Comparison of ENCODE assay signal across 12 cellular contexts in the genomic region with DNA sequence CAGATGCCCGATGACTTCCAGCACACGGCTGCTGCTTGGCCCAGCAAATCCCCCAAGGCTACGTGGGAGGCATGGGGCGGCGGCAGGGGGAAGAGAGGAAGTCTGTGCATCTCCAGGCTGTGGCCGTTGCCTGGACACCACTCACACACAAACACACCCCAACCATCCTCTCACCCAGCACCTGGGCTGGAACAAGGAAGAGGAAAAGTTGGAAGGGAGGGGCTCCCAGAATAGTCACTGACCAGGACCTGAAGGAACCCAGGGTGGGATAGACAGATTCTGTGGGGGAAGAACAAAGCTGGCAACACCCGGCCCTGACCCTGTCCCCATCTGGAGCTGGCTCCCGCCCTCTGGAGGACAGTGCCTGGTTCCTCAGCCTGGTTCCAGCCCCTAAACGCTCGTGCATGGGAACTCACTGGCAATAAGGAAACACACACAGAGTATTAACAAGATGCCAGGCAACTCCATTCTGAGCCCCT. TPM values are rescaled to one million over a fixed set of nuclear protein-coding genes. Genes with fewer than 3 reads are reported as not detected.
DNase-seq lines count a peak whose midpoint lies in the region; ATAC-seq and TF ChIP-seq lines count a peak whose summit lies in the region.
"Had no signal": no experiment of that assay in that cellular context is flagged by ENCODE, and none has a peak within 500 bp of the region (broad histone marks: within the 10 kb centered on the region; RNA-seq: fewer than 3 reads in every experiment).

No MANE protein-coding gene starts in this region.

- intact Hi-C loops in Panc1 (cut with micrococcal nuclease; ENCODE audit: unreplicated experiment): no loop called here

- POLR2A ChIA-PET in Panc1 (lab: Charles Lee): interaction anchor here (0.5 kb wide), 1 partner anchor 166 kb away, joined by 3 read pairs; no protein-coding TSS in a partner anchor

- peaks cover 3% of the 10 kb centered on the region; the same call in 1 of the 2 replicates for H3K36me3 ChIP-seq in Panc1 (ENCODE audit: control insufficient read depth, insufficient read depth, low read length)

- no TSS peak for BruUV-seq in Panc1 (replicated peaks; lab: Mats Ljungman, UMichigan)

- TF ChIP-seq CTCF in Panc1 (IDR thresholded peaks at IDR 0.05): no peak

- in situ Hi-C loops in Panc1 (cut with HindIII; ENCODE audit: low pct_unique_long_range_greater_than_20kb, low sequenced_read_pairs): no loop called here

- no peaks in the 10 kb centered on the region for H3K9me3 Mint-ChIP-seq in effector memory CD8-positive, alpha-beta T cell
- H3K9me3 Mint-ChIP-seq: activated CD4-positive, alpha-beta memory T cell treated with anti-CD3 and anti-CD28 coated beads for 36 hours; stimulated activated naive CD8-positive, alpha-beta T cell treated with anti-CD3 and anti-CD28 coated beads, Interleukin-15, Interleukin-2, amounts not matched to agents 100 ng/mL and 50 ng/mL, for 24 hours had no signal

- H3K9me3 ChIP-seq in Panc1 (ENCODE audit: control insufficient read depth, insufficient read depth, low read depth, low read length): no peaks in the 10 kb centered on the region

- H3K4me3 ChIP-seq in Panc1 (ENCODE audit: low read depth in 2 of 2, low read length in 2 of 2): no peak overlapping the region

- no peak overlapping the region for H3K27ac ChIP-seq in Panc1 (ENCODE audit: low read length)
- H3K27ac ChIP-seq: 22Rv1 had no signal

- peaks cover 11% of the 10 kb centered on the region; the same call in 1 of the 2 replicates for H3K4me1 ChIP-seq in Panc1 (ENCODE audit: control insufficient read depth, insufficient read depth, low read length)

- no peaks in the 10 kb centered on the region for H3K27me3 ChIP-seq in Panc1 (ENCODE audit: control insufficient read depth, insufficient read depth, low read length)

- peak overlapping the region in 1 of 2 donors; percentile 84 for H3K27ac Mint-ChIP-seq in effector memory CD8-positive, alpha-beta T cell
- H3K27ac Mint-ChIP-seq: activated CD4-positive, alpha-beta memory T cell treated with anti-CD3 and anti-CD28 coated beads for 36 hours had no signal

- no peak overlapping the region for H3K4me3 Mint-ChIP-seq in effector memory CD8-positive, alpha-beta T cell
- H3K4me3 Mint-ChIP-seq: activated CD4-positive, alpha-beta memory T cell treated with anti-CD3 and anti-CD28 coated beads for 36 hours; stimulated activated naive CD8-positive, alpha-beta T cell treated with anti-CD3 and anti-CD28 coated beads, Interleukin-15, Interleukin-2, amounts not matched to agents 100 ng/mL and 50 ng/mL, for 24 hours had no signal

- no peaks in the 10 kb centered on the region for H3K27me3 Mint-ChIP-seq in effector memory CD8-positive, alpha-beta T cell
- H3K27me3 Mint-ChIP-seq: activated CD4-positive, alpha-beta memory T cell treated with anti-CD3 and anti-CD28 coated beads for 36 hours; stimulated activated naive CD8-positive, alpha-beta T cell treated with anti-CD3 and anti-CD28 coated beads, Interleukin-15, Interleukin-2, amounts not matched to agents 100 ng/mL and 50 ng/mL, for 24 hours had no signal

- H3K4me1 Mint-ChIP-seq in effector memory CD8-positive, alpha-beta T cell (ENCODE audit: low read depth in 2 of 2): peaks cover 31 to 40% of the 10 kb centered on the region in 2 donors

- CTCF ChIA-PET in Panc1 (lab: Charles Lee): no interaction called here

- ATAC-seq in Panc1: peak; percentile 36
- ATAC-seq in effector memory CD8-positive, alpha-beta T cell (replicated peaks): no peak

- H3K36me3 Mint-ChIP-seq in effector memory CD8-positive, alpha-beta T cell (ENCODE audit: insufficient read depth): peaks cover 50% of the 10 kb centered on the region

- DNase-seq in DMS53 (lab: John Stamatoyannopoulos, UW) (peak; percentile 33), DMS53 treated with DMSO at 0.1 percent for 48 hours (lab: John Stamatoyannopoulos, UW; ENCODE audit: unreplicated experiment) (no peak), Panc1 (ENCODE audit: low read depth, low spot score) (no peak), fibroblast of peridontal ligament (ENCODE audit: extremely low read depth) (peak; percentile 9), renal cortical epithelial cell (ENCODE audit: low read depth) (peak; percentile 37), NCI-H748 treated with DMSO at 0.1 percent for 48 hours (lab: John Stamatoyannopoulos, UW) (no peak), activated T-cell treated with anti-CD3 and anti-CD28 coated beads for 4 hours (no peak)
- DNase-seq in effector memory CD8-positive, alpha-beta T cell: no peak
- DNase-seq: activated CD4-positive, alpha-beta memory T cell treated with anti-CD3 and anti-CD28 coated beads for 36 hours; OCI-M1 had no signal

RNA-seq across cellular contexts. Expression of gene PPP6R1, which starts 11.2 kb away (rescaled TPM):
- total RNA-seq in Panc1 (2021; ENCODE audit: unreplicated experiment) (172 TPM), renal cortical epithelial cell (22.1 and 74.3 TPM in 2 replicates)
- polyA plus RNA-seq in Panc1 (2012; ENCODE audit: insufficient read length): 174 TPM

RNA-seq across cellular contexts. Expression of gene TMEM86B, which starts 19.1 kb away (rescaled TPM):
- total RNA-seq in Panc1 (2021; ENCODE audit: unreplicated experiment): 14.2 TPM
- 12.2 TPM for polyA plus RNA-seq in Panc1 (2012; ENCODE audit: insufficient read length)
- total RNA-seq in renal cortical epithelial cell: 0.94 TPM in 1 of 2 replicates, not detected in the other

RNA-seq across cellular contexts. Expression of gene HSPBP1, which starts 32.2 kb away (rescaled TPM):
- 84.2 TPM for total RNA-seq in Panc1 (2021; ENCODE audit: unreplicated experiment)
- 155 TPM for polyA plus RNA-seq in Panc1 (2012; ENCODE audit: insufficient read length)
- 38.6 and 46.9 TPM in 2 replicates for total RNA-seq in renal cortical epithelial cell

RNA-seq across cellular contexts. Expression of gene BRSK1, which starts 36.1 kb away (rescaled TPM):
- total RNA-seq in Panc1 (2021; ENCODE audit: unreplicated experiment) (7.9 TPM), renal cortical epithelial cell (0.52 and 4.5 TPM in 2 replicates)
- 17.0 TPM for polyA plus RNA-seq in Panc1 (2012; ENCODE audit: insufficient read length)

RNA-seq across cellular contexts. Expression of gene PTPRH, which starts 38.4 kb away (rescaled TPM):
- total RNA-seq in Panc1 (2021; ENCODE audit: unreplicated experiment) (42.8 TPM), renal cortical epithelial cell (0.55 and 4.9 TPM in 2 replicates)
- polyA plus RNA-seq in Panc1 (2012; ENCODE audit: insufficient read length): 45.2 TPM
- total RNA-seq: activated CD4-positive, alpha-beta memory T cell treated with anti-CD3 and anti-CD28 coated beads for 36 hours had no signal

Comparison
In these comparisons a context has a peak if more than half of its experiments do, and no peak if none do; other contexts are left out.
1. DNase-seq: peak in DMS53 (single experiment), fibroblast of peridontal ligament (single experiment) and renal cortical epithelial cell (single experiment); none in DMS53 treated with DMSO at 0.1 percent for 48 hours (single experiment), Panc1 (single experiment), effector memory CD8-positive, alpha-beta T cell (0 of 3), NCI-H748 treated with DMSO at 0.1 percent for 48 hours (single experiment) and activated T-cell treated with anti-CD3 and anti-CD28 coated beads for 4 hours (single experiment).